10 cellular contexts compared by ENCODE assay signal in the genomic region with DNA sequence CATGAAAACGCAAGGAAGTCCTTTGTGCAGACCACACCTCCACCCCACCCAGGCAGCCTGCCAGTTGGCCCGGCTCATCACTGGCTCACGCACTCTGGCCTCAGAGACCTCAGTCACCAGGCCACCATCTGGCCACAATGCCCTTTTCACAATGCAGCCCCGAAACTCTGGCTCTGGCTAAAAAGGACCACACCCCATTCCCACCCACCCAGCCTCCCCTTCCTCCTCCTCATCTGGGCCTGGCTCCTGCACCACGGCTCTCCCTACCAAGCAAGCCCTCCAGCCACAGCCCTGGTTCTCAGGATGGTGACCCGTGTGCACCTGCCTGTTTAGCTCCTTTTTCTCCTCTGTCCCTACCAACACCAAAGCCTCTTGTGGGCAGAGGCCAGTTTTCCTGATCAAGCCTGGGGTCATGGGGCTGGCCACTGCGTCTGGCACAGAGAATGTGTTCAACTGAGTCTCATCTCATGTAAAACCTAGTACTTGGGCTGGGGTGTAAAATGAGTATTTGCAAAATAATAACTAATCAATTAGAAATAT. TPM values are rescaled to one million over a fixed set of nuclear protein-coding genes. Genes with fewer than 3 reads are reported as not detected.
DNase-seq lines count a peak whose midpoint lies in the region; ATAC-seq and TF ChIP-seq lines count a peak whose summit lies in the region.
"Had no signal": no experiment of that assay in that cellular context is flagged by ENCODE, and none has a peak within 500 bp of the region (broad histone marks: within the 10 kb centered on the region; RNA-seq: fewer than 3 reads in every experiment).

No MANE protein-coding gene starts in this region.

- peaks cover 23 to 78% of the 10 kb centered on the region in 2 donors for H3K4me1 ChIP-seq in adrenal gland (replicated peaks in 1 of 2)
- peaks cover 6% of the 10 kb centered on the region for H3K4me1 ChIP-seq in right cardiac atrium (ENCODE audit: control insufficient read depth, insufficient read depth, low read length)
- peaks cover 52 to 62% of the 10 kb centered on the region in 2 donors for H3K4me1 ChIP-seq in thyroid gland

- H3K36me3 ChIP-seq in adrenal gland (replicated peaks in 1 of 2) (no peaks in the 10 kb centered on the region), thyroid gland (no peaks in the 10 kb centered on the region)

- H3K27me3 Mint-ChIP-seq in HFFc6 (ENCODE audit: insufficient read depth), result peaks cover 1% of the 10 kb centered on the region

- H3K9me3 ChIP-seq in adrenal gland (replicated peaks in 1 of 3), result no peaks in the 10 kb centered on the region
- H3K9me3 ChIP-seq in right cardiac atrium (ENCODE audit: control insufficient read depth, low read length), result no peaks in the 10 kb centered on the region
- no peaks in the 10 kb centered on the region for H3K9me3 ChIP-seq in thyroid gland

- ATAC-seq in right cardiac atrium, result peak; percentile 46 to 74

- WGBS in adrenal gland, 4 donors, result 46 to 60% (median 48%) methylated on average over 5 to 7 of the region's 7 CpGs
- WGBS in right cardiac atrium, result 44% methylated on average over 7 of the region's 7 CpGs
- WGBS in thyroid gland, 2 donors, result 58 to 68% methylated on average over 7 of the region's 7 CpGs

- H3K27ac ChIP-seq in adrenal gland, result no peak overlapping the region
- H3K27ac ChIP-seq in right cardiac atrium (ENCODE audit: low read length), result no peak overlapping the region
- H3K27ac ChIP-seq in thyroid gland, result peak overlapping the region; percentile 42 to 85 (median 58)

- H3K4me3 ChIP-seq in adrenal gland (no peak overlapping the region), right cardiac atrium (ENCODE audit: low read length) (no peak overlapping the region), thyroid gland (replicated peaks in 1 of 3) (no peak overlapping the region)
- H3K4me3 ChIP-seq: skin epidermis had no signal

- DNase-seq in activated CD8-positive, alpha-beta memory T cell treated with anti-CD3 and anti-CD28 coated beads, Interleukin-2, amount 50 U/mL, for 4 hours, result peak; percentile 5
- no peak for DNase-seq in activated CD8-positive, alpha-beta memory T cell treated with anti-CD3 and anti-CD28 coated beads, Interleukin-2, amount 50 U/mL, for 48 hours
- peak in 6 of 7 donors; percentile 56 to 78 (median 72) for DNase-seq in adrenal gland
- peak; percentile 78 to 90 (median 89) for DNase-seq in right cardiac atrium
- DNase-seq in thyroid gland, result peak; percentile 54 to 58
- no peak for DNase-seq in HFFc6
- no peak for DNase-seq in NCI-H2227 treated with DMSO at 0.1 percent for 48 hours (lab: John Stamatoyannopoulos, UW)
- no peak for DNase-seq in kidney glomerular epithelial cell (lab: John Stamatoyannopoulos, UW)
- DNase-seq: KG1 had no signal

- no peak overlapping the region for H3K4me3 Mint-ChIP-seq in HFFc6

- no peak for TF ChIP-seq POLR2A in adrenal gland (IDR thresholded peaks at IDR 0.05)
- no peak for TF ChIP-seq POLR2A in thyroid gland (IDR thresholded peaks at IDR 0.05)

- intact Hi-C loops in adrenal gland (cut with DNase I), result loop anchor here (10.0 kb wide), 3 partner anchors 79 to 249 kb away; no protein-coding TSS in a partner anchor
- intact Hi-C loops in right cardiac atrium (cut with DNase I), result loop anchor here in 1 of 4 donors (10.0 kb wide), 1 partner anchor 169 kb away; no protein-coding TSS in a partner anchor
- intact Hi-C loops in thyroid gland (cut with DNase I), result loop anchor here (10.0 kb wide), 1 partner anchor 249 kb away; no protein-coding TSS in a partner anchor

- no peak overlapping the region for H3K27ac Mint-ChIP-seq in HFFc6

- H3K27me3 ChIP-seq in adrenal gland (no peaks in the 10 kb centered on the region), right cardiac atrium (ENCODE audit: control insufficient read depth, insufficient read depth) (no peaks in the 10 kb centered on the region), thyroid gland (no peaks in the 10 kb centered on the region)

- H3K36me3 Mint-ChIP-seq in HFFc6 (ENCODE audit: low read depth), result peaks cover 5% of the 10 kb centered on the region

- H3K4me1 Mint-ChIP-seq in HFFc6 (ENCODE audit: low read depth), result peaks cover 13% of the 10 kb centered on the region; the same call in 1 of the 2 replicates

- H3K9me3 Mint-ChIP-seq in HFFc6, result no peaks in the 10 kb centered on the region; the same call in 1 of the 2 replicates

- TF ChIP-seq CTCF in adrenal gland (IDR thresholded peaks at IDR 0.05), result no peak
- TF ChIP-seq CTCF in thyroid gland (IDR thresholded peaks at IDR 0.05), result no peak
- no peak for TF ChIP-seq CTCF in HFFc6 (IDR thresholded peaks at IDR 0.05)

RNA-seq across cellular contexts. Expression of gene HDAC4, which starts 7.3 kb away (rescaled TPM):
- total RNA-seq in adrenal gland, result 10 to 100 TPM; 21.3 to 88.9 (median 41.2) TPM
- polyA plus RNA-seq in adrenal gland, result 10 to 100 TPM in 1 of 3 donors, 1 to 10 TPM in 2; 8.3 to 22.5 (median 8.7) TPM
- total RNA-seq in right cardiac atrium, result 10 to 100 TPM; 18.3 to 29.1 (median 25.4) TPM
- polyA plus RNA-seq in right cardiac atrium, result 7.8 TPM
- total RNA-seq in thyroid gland, result 10 to 100 TPM; 12.9 to 91.6 (median 39.8) TPM
- 10 to 100 TPM in 3 of 6 experiments, 1 to 10 TPM in 3; 7.4 to 13.0 (median 9.5) TPM for total RNA-seq in HFFc6 (2021; fragmentation: NEBNext Ultra II Directional; extraction: Animal tissue kit (Norgen Biotek cat#: 25700))

Comparison
In these comparisons a context has a peak if more than half of its experiments do, and no peak if none do; other contexts are left out.
1. DNase-seq: peak in activated CD8-positive, alpha-beta memory T cell treated with anti-CD3 and anti-CD28 coated beads, Interleukin-2, amount 50 U/mL, for 4 hours (single experiment), adrenal gland (6 of 7), right cardiac atrium (3 of 3) and thyroid gland (2 of 2); none in activated CD8-positive, alpha-beta memory T cell treated with anti-CD3 and anti-CD28 coated beads, Interleukin-2, amount 50 U/mL, for 48 hours (single experiment), HFFc6 (single experiment), NCI-H2227 treated with DMSO at 0.1 percent for 48 hours (single experiment) and kidney glomerular epithelial cell (single experiment).
2. H3K27ac ChIP-seq: peak in thyroid gland (3 of 3); none in adrenal gland (0 of 5) and right cardiac atrium (single experiment).